Comparison of ENCODE assay signal across 15 cellular contexts in the genomic region with DNA sequence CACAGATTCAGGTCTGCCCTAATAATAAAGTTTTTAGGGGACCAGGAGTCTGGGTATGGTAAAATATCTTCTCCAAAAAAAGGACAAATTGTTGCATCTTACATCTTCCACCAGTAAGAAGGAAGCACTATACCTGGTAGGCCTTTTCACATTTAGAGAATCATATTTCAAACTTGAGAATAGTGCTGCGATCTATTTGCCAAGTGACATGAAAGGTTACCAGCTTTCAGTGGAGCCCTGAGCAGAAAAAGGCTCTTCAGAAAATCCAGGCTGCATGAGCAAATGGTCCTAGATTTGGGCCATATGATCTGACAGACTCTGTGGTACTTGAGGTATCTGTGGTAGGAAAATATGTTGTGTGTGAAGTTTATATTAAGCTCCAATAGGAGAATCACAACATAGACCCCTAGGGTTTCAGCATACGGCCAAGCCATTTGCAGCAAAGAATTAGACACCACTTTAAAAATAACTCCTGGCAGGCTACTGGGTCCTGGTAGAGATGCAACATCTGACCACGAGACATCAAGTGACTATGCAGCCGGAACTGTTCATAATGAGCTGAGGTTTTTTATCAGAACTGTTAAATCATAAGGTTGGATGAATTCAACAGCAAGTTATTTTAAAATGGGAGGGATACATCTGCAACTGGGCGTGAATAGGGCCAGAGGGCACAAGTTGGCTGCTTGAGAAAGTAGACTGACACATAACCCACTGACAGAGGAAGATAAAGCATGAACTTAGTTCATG. TPM values are rescaled to one million over a fixed set of nuclear protein-coding genes. Genes with fewer than 3 reads are reported as not detected.
DNase-seq lines count a peak whose midpoint lies in the region; ATAC-seq and TF ChIP-seq lines count a peak whose summit lies in the region.
"Had no signal": no experiment of that assay in that cellular context is flagged by ENCODE, and none has a peak within 500 bp of the region (broad histone marks: within the 10 kb centered on the region; RNA-seq: fewer than 3 reads in every experiment).

No MANE protein-coding gene starts in this region.

- CTCF ChIA-PET in PC-3 (lab: Charles Lee), result interaction anchor here (0.6 kb wide), 2 partner anchors 23 to 275 kb away, joined by 3 read pairs; no protein-coding TSS in a partner anchor

- TF ChIP-seq CTCF in PC-3 (conservative IDR thresholded peaks at IDR 0.05; ENCODE audit: low read depth, low read length) (no peak), fibroblast of lung (conservative IDR thresholded peaks at IDR 0.05 in 1 of 2, IDR thresholded peaks at IDR 0.05 in 1 of 2; ENCODE audit: low read depth in 1 of 2, low read length in 2 of 2) (no peak), osteocyte (IDR thresholded peaks at IDR 0.05) (no peak)

- H3K36me3 Mint-ChIP-seq in osteocyte (ENCODE audit: unreplicated experiment), result no peaks in the 10 kb centered on the region
- no peaks in the 10 kb centered on the region for H3K36me3 Mint-ChIP-seq in activated T-cell treated with anti-CD3 and anti-CD28 coated beads, Interleukin-2, amount 50 U/mL, for 24 hours (ENCODE audit: low read depth)

- H3K4me3 Mint-ChIP-seq in osteocyte (ENCODE audit: unreplicated experiment), result no peak overlapping the region
- no peak overlapping the region for H3K4me3 Mint-ChIP-seq in activated T-cell treated with anti-CD3 and anti-CD28 coated beads, Interleukin-2, amount 50 U/mL, for 24 hours
- H3K4me3 Mint-ChIP-seq: activated CD4-positive, alpha-beta T cell treated with anti-CD3 and anti-CD28 coated beads, Interleukin-2, amount 10 ng/mL, durations not matched to agents 24 days and 14 days had no signal

- H3K27ac Mint-ChIP-seq in osteocyte (ENCODE audit: unreplicated experiment), result peak overlapping the region; percentile 50
- no peak overlapping the region for H3K27ac Mint-ChIP-seq in activated T-cell treated with anti-CD3 and anti-CD28 coated beads, Interleukin-2, amount 50 U/mL, for 24 hours
- H3K27ac Mint-ChIP-seq: activated CD4-positive, alpha-beta T cell treated with anti-CD3 and anti-CD28 coated beads, Interleukin-2, amount 10 ng/mL, durations not matched to agents 24 days and 14 days had no signal

- H3K27me3 Mint-ChIP-seq in osteocyte (ENCODE audit: unreplicated experiment), result no peaks in the 10 kb centered on the region
- H3K27me3 Mint-ChIP-seq in activated T-cell treated with anti-CD3 and anti-CD28 coated beads, Interleukin-2, amount 50 U/mL, for 24 hours, result peaks cover 5% of the 10 kb centered on the region

- no peaks in the 10 kb centered on the region for H3F3A ChIP-seq in PC-3 (ENCODE audit: low read length, unreplicated experiment)

- peak; percentile 87 for ATAC-seq in PC-3
- ATAC-seq: GM12878 had no signal

- intact Hi-C loops in PC-3 (cut with micrococcal nuclease), result loop anchor here (1.0 to 2.0 kb wide), 2 partner anchors 9 to 21 kb away; no protein-coding TSS in a partner anchor

- H3K36me3 ChIP-seq in PC-3 (ENCODE audit: low read depth, low read length) (no peaks in the 10 kb centered on the region), fibroblast of lung (ENCODE audit: control insufficient read depth, insufficient read depth, low read length) (no peaks in the 10 kb centered on the region)
- H3K36me3 ChIP-seq: vagina had no signal

- no peaks in the 10 kb centered on the region for H3K27me3 ChIP-seq in PC-3 (ENCODE audit: low read length)
- H3K27me3 ChIP-seq in fibroblast of lung (ENCODE audit: control insufficient read depth, insufficient read depth, low read length), result no peaks in the 10 kb centered on the region
- H3K27me3 ChIP-seq: vagina had no signal

- H3K79me2 ChIP-seq in PC-3 (ENCODE audit: low read length) (no peaks in the 10 kb centered on the region), fibroblast of lung (ENCODE audit: control insufficient read depth, insufficient read depth, low read length) (no peaks in the 10 kb centered on the region)

- H3K9me3 Mint-ChIP-seq in osteocyte (ENCODE audit: unreplicated experiment), result no peaks in the 10 kb centered on the region
- no peaks in the 10 kb centered on the region for H3K9me3 Mint-ChIP-seq in activated T-cell treated with anti-CD3 and anti-CD28 coated beads, Interleukin-2, amount 50 U/mL, for 24 hours
- H3K9me3 Mint-ChIP-seq: activated CD4-positive, alpha-beta T cell treated with anti-CD3 and anti-CD28 coated beads, Interleukin-2, amount 10 ng/mL, durations not matched to agents 24 days and 14 days had no signal

- H3K27ac ChIP-seq in PC-3 (ENCODE audit: low read length), result peak overlapping the region; percentile 79
- H3K27ac ChIP-seq in fibroblast of lung (ENCODE audit: insufficient read depth, low read length), result no peak overlapping the region
- H3K27ac ChIP-seq: vagina had no signal

- H3K9me2 ChIP-seq in PC-3 (replicated peaks; ENCODE audit: low read length), result no peaks in the 10 kb centered on the region

- TSS peak; percentile 65 for BruUV-seq in PC-3 (replicated peaks; lab: Mats Ljungman, UMichigan)

- H3K4me2 ChIP-seq in PC-3 (ENCODE audit: low read length) (peak overlapping the region; percentile 21), fibroblast of lung (ENCODE audit: extremely low read depth, insufficient read depth, low read length) (no peak overlapping the region)

- peaks cover 31% of the 10 kb centered on the region for H3K4me1 Mint-ChIP-seq in osteocyte (ENCODE audit: unreplicated experiment)
- no peaks in the 10 kb centered on the region for H3K4me1 Mint-ChIP-seq in activated T-cell treated with anti-CD3 and anti-CD28 coated beads, Interleukin-2, amount 50 U/mL, for 24 hours (ENCODE audit: low read depth)
- H3K4me1 Mint-ChIP-seq: activated CD4-positive, alpha-beta T cell treated with anti-CD3 and anti-CD28 coated beads, Interleukin-2, amount 10 ng/mL, durations not matched to agents 24 days and 14 days had no signal

- DNase-seq in DMS 273 treated with DMSO at 0.1 percent for 48 hours (lab: John Stamatoyannopoulos, UW) (peak; percentile 93), PC-3 (peak; percentile 85), fibroblast of lung (ENCODE audit: low read depth in 2 of 2) (peak; percentile 67 to 95), osteocyte (ENCODE audit: extremely low spot score, unreplicated experiment) (no peak), NCI-H1105 (lab: John Stamatoyannopoulos, UW) (no peak), NCI-H2227 treated with DMSO at 0.1 percent for 48 hours (lab: John Stamatoyannopoulos, UW) (no peak)
- no peak for DNase-seq in activated T-cell treated with anti-CD3 and anti-CD28 coated beads, Interleukin-2, amount 50 U/mL, for 24 hours
- DNase-seq in activated T-cell treated with anti-CD3 and anti-CD28 coated beads, Interleukin-2, amount 50 U/mL, for 48 hours, result no peak
- DNase-seq: activated CD4-positive, alpha-beta T cell treated with anti-CD3 and anti-CD28 coated beads, Interleukin-2, amount 10 ng/mL, durations not matched to agents 24 days and 14 days; Caco-2; effector CD8-positive, alpha-beta T cell; stimulated activated CD4-positive, alpha-beta T cell treated with anti-CD3 and anti-CD28 coated beads, Interleukin-12 subunit alpha, Interleukin-12 subunit beta, amount 100 ng/mL, for 4 hours; SW 1271 had no signal

- H3K9me3 ChIP-seq in PC-3 (ENCODE audit: low read length) (no peaks in the 10 kb centered on the region), fibroblast of lung (ENCODE audit: control insufficient read depth, insufficient read depth, low read depth, low read length) (no peaks in the 10 kb centered on the region)
- H3K9me3 ChIP-seq: Caco-2, vagina had no signal

- H2AFZ ChIP-seq in PC-3 (ENCODE audit: low read length) (no peak overlapping the region), fibroblast of lung (ENCODE audit: low read length) (no peak overlapping the region)

- H3K4me3 ChIP-seq in PC-3 (ENCODE audit: low read length) (no peak overlapping the region), fibroblast of lung (replicated peaks in 1 of 4; ENCODE audit: control extremely low read depth in 1 of 4, insufficient read depth in 1 of 4, low read depth in 3 of 4, low read length in 4 of 4) (no peak overlapping the region)
- H3K4me3 ChIP-seq: GM12878, vagina had no signal

- H3K4me1 ChIP-seq in PC-3 (ENCODE audit: insufficient read depth, low read length), result peaks cover 24% of the 10 kb centered on the region
- peaks cover 9% of the 10 kb centered on the region for H3K4me1 ChIP-seq in fibroblast of lung (ENCODE audit: control insufficient read depth, extremely low read depth, insufficient read depth, low read length)
- H3K4me1 ChIP-seq: Caco-2, vagina had no signal

- POLR2A ChIA-PET in PC-3 (lab: Charles Lee; ENCODE audit: unreplicated experiment), result interaction anchor here (0.7 kb wide), 1 partner anchor 9 kb away, joined by 5 read pairs; no protein-coding TSS in a partner anchor

- H4K20me1 ChIP-seq in PC-3 (ENCODE audit: low read length) (no peaks in the 10 kb centered on the region), fibroblast of lung (ENCODE audit: control insufficient read depth, extremely low read depth, insufficient read depth, low read length) (no peaks in the 10 kb centered on the region)

- H3K9ac ChIP-seq in PC-3 (ENCODE audit: low read length) (peak overlapping the region; percentile 19; the same call in 1 of the 2 replicates), fibroblast of lung (ENCODE audit: insufficient read depth, low read length) (no peak overlapping the region)

RNA-seq across cellular contexts. Expression of a gene that starts 38.6 kb away (rescaled TPM):
- 0.62 TPM in 1 of 2 replicates, not detected in the other for total RNA-seq in PC-3 (2014; rRNA removed)
- total RNA-seq in fibroblast of lung, result not detected in 2 replicates
- polyA plus RNA-seq in fibroblast of lung, result 0.16 and 0.36 TPM in 2 replicates
- polyA plus RNA-seq in fibroblast of lung (2012), result 0.42 TPM in 1 of 2 replicates, not detected in the other
- not detected in 2 replicates for polyA minus RNA-seq in fibroblast of lung (ENCODE audit: low replicate concordance)
- 1.1 and 1.8 TPM in 2 replicates for total RNA-seq in osteocyte
- total RNA-seq: activated CD4-positive, alpha-beta T cell treated with anti-CD3 and anti-CD28 coated beads, Interleukin-2, amount 10 ng/mL, durations not matched to agents 24 days and 14 days; Caco-2; GM12878; vagina had no signal
- polyA plus RNA-seq: GM12878 had no signal

Comparison
In these comparisons a context has a peak if more than half of its experiments do, and no peak if none do; other contexts are left out.
1. DNase-seq: peak in DMS 273 treated with DMSO at 0.1 percent for 48 hours (single experiment), PC-3 (single experiment) and fibroblast of lung (2 of 2); none in osteocyte (single experiment), NCI-H1105 (single experiment), activated T-cell treated with anti-CD3 and anti-CD28 coated beads, Interleukin-2, amount 50 U/mL, for 24 hours (single experiment), NCI-H2227 treated with DMSO at 0.1 percent for 48 hours (single experiment) and activated T-cell treated with anti-CD3 and anti-CD28 coated beads, Interleukin-2, amount 50 U/mL, for 48 hours (0 of 2).